Comparison of ENCODE assay signal across 32 cellular contexts in the genomic region with DNA sequence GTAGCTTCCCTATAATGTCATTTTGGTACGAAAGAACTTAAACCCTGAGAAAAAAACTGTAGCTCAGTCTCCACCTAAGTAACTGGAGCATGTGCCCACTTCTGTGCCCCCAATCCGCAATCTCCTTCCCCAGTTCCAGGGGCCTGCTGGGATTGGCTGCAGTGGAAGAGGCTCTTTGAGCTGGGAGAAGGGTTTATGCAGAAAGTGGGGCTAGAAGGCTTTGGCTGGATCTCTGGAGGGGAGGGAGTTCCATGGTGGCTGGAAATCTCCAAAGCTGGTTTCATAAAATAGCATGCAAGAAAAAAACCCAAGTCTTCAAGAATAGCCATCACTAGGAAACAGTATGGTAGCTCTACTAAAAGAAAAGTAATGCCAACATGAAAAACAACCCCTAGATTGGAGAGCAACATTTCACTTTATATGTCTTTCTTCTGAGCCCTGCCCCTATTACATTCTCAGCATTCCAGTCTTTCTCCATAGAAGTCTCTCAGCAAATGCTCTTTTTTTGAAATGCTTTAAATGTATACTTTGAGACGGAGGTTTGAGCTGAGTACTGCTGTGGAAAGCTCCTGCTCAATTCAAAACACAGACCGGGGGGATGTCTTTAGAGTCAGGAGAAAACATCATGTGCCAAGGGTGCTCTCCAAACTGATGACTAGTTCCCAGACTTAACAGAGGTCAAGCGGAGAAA. TPM values are rescaled to one million over a fixed set of nuclear protein-coding genes. Genes with fewer than 3 reads are reported as not detected.
DNase-seq lines count a peak whose midpoint lies in the region; ATAC-seq, FAIRE-seq and TF ChIP-seq lines count a peak whose summit lies in the region.
"Had no signal": no experiment of that assay in that cellular context is flagged by ENCODE, and none has a peak within 500 bp of the region (broad histone marks: within the 10 kb centered on the region; RNA-seq: fewer than 3 reads in every experiment).

No MANE protein-coding gene starts in this region.

- BruUV-seq in endothelial cell of umbilical vein (replicated peaks; lab: Mats Ljungman, UMichigan), result no TSS peak
- no TSS peak for BruUV-seq in HepG2 (replicated peaks; lab: Mats Ljungman, UMichigan)

- H3K79me2 ChIP-seq in endothelial cell of umbilical vein (ENCODE audit: control insufficient read depth, insufficient read depth, low read length) (no peaks in the 10 kb centered on the region), HepG2 (ENCODE audit: insufficient read depth, low read length) (no peaks in the 10 kb centered on the region)

- POLR2A ChIA-PET in AG04449 (lab: Yijun Ruan, JAX) (no interaction called here), WTC11 (lab: Charles Lee) (no interaction called here), endothelial cell of umbilical vein (lab: Charles Lee) (no interaction called here), HepG2 (lab: Yijun Ruan, JAX) (no interaction called here)

- H3K27ac Mint-ChIP-seq in WTC11, result peak overlapping the region; percentile 55
- H3K27ac Mint-ChIP-seq in mesothelial cell of epicardium, result peak overlapping the region; percentile 84
- H3K27ac Mint-ChIP-seq: activated CD4-positive, alpha-beta T cell treated with anti-CD3 and anti-CD28 coated beads for 36 hours; activated CD8-positive, alpha-beta T cell treated with anti-CD3 and anti-CD28 coated beads for 36 hours; activated naive CD4-positive, alpha-beta T cell treated with anti-CD3 and anti-CD28 coated beads, Interleukin-2, amount 10 ng/mL, durations not matched to agents 7 days and 5 days; stimulated activated effector memory CD8-positive, alpha-beta T cell treated with anti-CD3 and anti-CD28 coated beads, Interleukin-12 subunit alpha, Interleukin-12 subunit beta, amount 100 ng/mL, for 72 hours had no signal

- H3K4me3 Mint-ChIP-seq in WTC11 (no peak overlapping the region), mesothelial cell of epicardium (no peak overlapping the region)
- H3K4me3 Mint-ChIP-seq: activated CD4-positive, alpha-beta T cell treated with anti-CD3 and anti-CD28 coated beads for 36 hours; activated CD8-positive, alpha-beta T cell treated with anti-CD3 and anti-CD28 coated beads for 36 hours; activated naive CD4-positive, alpha-beta T cell treated with anti-CD3 and anti-CD28 coated beads, Interleukin-2, amount 10 ng/mL, durations not matched to agents 7 days and 5 days; naive thymus-derived CD4-positive, alpha-beta T cell; stimulated activated effector memory CD8-positive, alpha-beta T cell treated with anti-CD3 and anti-CD28 coated beads, Interleukin-12 subunit alpha, Interleukin-12 subunit beta, amount 100 ng/mL, for 72 hours had no signal

- H3K27ac ChIP-seq in endothelial cell of umbilical vein (ENCODE audit: insufficient read depth, low read depth, low read length) (no peak overlapping the region), HepG2 (ENCODE audit: extremely low read length, insufficient read depth, low read length) (no peak overlapping the region)
- H3K27ac ChIP-seq: 22Rv1, C4-2B, cardiac muscle cell, coronary artery, HL-60, tibial nerve had no signal

- H3K4me3 ChIP-seq in AG04449 (ENCODE audit: low read depth, low read length) (no peak overlapping the region), endothelial cell of umbilical vein (replicated peaks in 1 of 3; ENCODE audit: insufficient read depth in 1 of 3, low read depth in 1 of 3, low read length in 3 of 3) (no peak overlapping the region), HepG2 (replicated peaks in 1 of 3; ENCODE audit: insufficient read depth in 1 of 3, low read depth in 2 of 3, low read length in 3 of 3) (no peak overlapping the region)
- H3K4me3 ChIP-seq: cardiac muscle cell, coronary artery, tibial nerve had no signal

- H3K9me3 ChIP-seq in endothelial cell of umbilical vein (replicated peaks; ENCODE audit: control insufficient read depth, insufficient read depth, low read length) (no peaks in the 10 kb centered on the region), HepG2 (ENCODE audit: low read length) (no peaks in the 10 kb centered on the region)
- H3K9me3 ChIP-seq: tibial nerve had no signal

- CTCF ChIA-PET in AG04449 (lab: Yijun Ruan, JAX) (interaction anchor here (0.7 to 11.3 kb wide), 18 partner anchors 9 to 549 kb away, joined by 3 to 110 read pairs (median 4); no protein-coding TSS in a partner anchor), WTC11 (lab: Charles Lee) (interaction anchor here (0.6 to 4.3 kb wide), 16 partner anchors 14 to 544 kb away, joined by 3 to 23 read pairs (median 4); no protein-coding TSS in a partner anchor), endothelial cell of umbilical vein (lab: Charles Lee) (interaction anchor here (0.8 to 3.6 kb wide), 15 partner anchors 23 to 549 kb away, joined by 3 to 24 read pairs (median 6); a partner anchor contains a TSS), HepG2 (lab: Yijun Ruan, JAX; ENCODE audit: low intra/inter-chr PET ratio, low total read pairs) (interaction anchor here (1.2 kb wide), 1 partner anchor 411 kb away, joined by 3 read pairs; no protein-coding TSS in a partner anchor)

- ATAC-seq in WTC11 (peak; percentile 80), HepG2 (no peak)
- ATAC-seq: activated CD4-positive, alpha-beta T cell treated with anti-CD3 and anti-CD28 coated beads for 36 hours; activated CD8-positive, alpha-beta T cell treated with anti-CD3 and anti-CD28 coated beads for 36 hours; naive thymus-derived CD4-positive, alpha-beta T cell; Panc1; stimulated activated effector memory CD8-positive, alpha-beta T cell treated with anti-CD3 and anti-CD28 coated beads, Interleukin-12 subunit alpha, Interleukin-12 subunit beta, amount 100 ng/mL, for 72 hours had no signal

- H4K20me1 ChIP-seq in endothelial cell of umbilical vein (replicated peaks; ENCODE audit: control insufficient read depth, extremely low read depth, insufficient read depth, low read length), result no peaks in the 10 kb centered on the region
- no peaks in the 10 kb centered on the region for H4K20me1 ChIP-seq in HepG2 (ENCODE audit: insufficient read depth, low read length)

- in situ Hi-C loops in HepG2 (cut with HindIII; ENCODE audit: extremely low pct_ligation_motif_present, low pct_unique_long_range_greater_than_20kb), result loop anchor here (5.0 to 25.0 kb wide), 2 partner anchors 412 to 537 kb away; no protein-coding TSS in a partner anchor

- H3K4me1 Mint-ChIP-seq in WTC11, result peaks cover 14% of the 10 kb centered on the region
- peaks cover 29% of the 10 kb centered on the region for H3K4me1 Mint-ChIP-seq in mesothelial cell of epicardium
- H3K4me1 Mint-ChIP-seq: activated CD4-positive, alpha-beta T cell treated with anti-CD3 and anti-CD28 coated beads for 36 hours; activated naive CD4-positive, alpha-beta T cell treated with anti-CD3 and anti-CD28 coated beads, Interleukin-2, amount 10 ng/mL, durations not matched to agents 7 days and 5 days; naive thymus-derived CD4-positive, alpha-beta T cell; stimulated activated effector memory CD8-positive, alpha-beta T cell treated with anti-CD3 and anti-CD28 coated beads, Interleukin-12 subunit alpha, Interleukin-12 subunit beta, amount 100 ng/mL, for 72 hours had no signal

- peak; percentile 7 for DNase-seq in AG04449 (ENCODE audit: low read depth, low spot score)
- DNase-seq in WTC11 (ENCODE audit: low spot score), result no peak
- no peak for DNase-seq in endothelial cell of umbilical vein (ENCODE audit: low read depth, low spot score)
- DNase-seq in mesothelial cell of epicardium (ENCODE audit: low spot score in 2 of 2, unreplicated experiment in 2 of 2), result no peak
- no peak for DNase-seq in HepG2 (ENCODE audit: low spot score)
- no peak for DNase-seq in DMS79 (lab: John Stamatoyannopoulos, UW)
- no peak for DNase-seq in NCI-H1417 (lab: John Stamatoyannopoulos, UW)
- no peak for DNase-seq in AG20443 (ENCODE audit: low spot score)
- DNase-seq: activated CD4-positive, alpha-beta T cell treated with anti-CD3 and anti-CD28 coated beads for 36 hours; activated CD8-positive, alpha-beta T cell treated with anti-CD3 and anti-CD28 coated beads for 36 hours; activated naive CD4-positive, alpha-beta T cell treated with anti-CD3 and anti-CD28 coated beads, Interleukin-2, amount 10 ng/mL, durations not matched to agents 7 days and 5 days; amygdala; Calu3; DMS79 treated with DMSO at 0.1 percent for 48 hours; effector CD8-positive, alpha-beta T cell; GF-D8; Kasumi-1; naive thymus-derived CD4-positive, alpha-beta T cell; NCI-H1436 treated with DMSO at 0.1 percent for 48 hours; NCI-H2081 treated with DMSO at 0.1 percent for 48 hours; NCI-H2227 treated with DMSO at 0.1 percent for 48 hours; NCI-H526; occipital lobe; SHP77 had no signal

- H3K27me3 ChIP-seq in endothelial cell of umbilical vein (ENCODE audit: control insufficient read depth in 2 of 2, insufficient read depth in 2 of 2, low read length in 2 of 2), result no peaks in the 10 kb centered on the region
- H3K27me3 ChIP-seq in HepG2 (ENCODE audit: control insufficient read depth in 1 of 2, insufficient read depth in 2 of 2, low read length in 2 of 2), result no peaks in the 10 kb centered on the region
- H3K27me3 ChIP-seq: cardiac muscle cell, tibial nerve had no signal

- no peaks in the 10 kb centered on the region for H3K9me1 ChIP-seq in endothelial cell of umbilical vein (replicated peaks; ENCODE audit: control insufficient read depth, extremely low read depth, insufficient read depth, low read length)

- H3K27me3 Mint-ChIP-seq in WTC11 (ENCODE audit: low read depth) (no peaks in the 10 kb centered on the region), mesothelial cell of epicardium (ENCODE audit: low read depth) (no peaks in the 10 kb centered on the region)
- H3K27me3 Mint-ChIP-seq: activated CD4-positive, alpha-beta T cell treated with anti-CD3 and anti-CD28 coated beads for 36 hours; activated CD8-positive, alpha-beta T cell treated with anti-CD3 and anti-CD28 coated beads for 36 hours had no signal

- H3K9me3 Mint-ChIP-seq in WTC11, result no peaks in the 10 kb centered on the region
- no peaks in the 10 kb centered on the region for H3K9me3 Mint-ChIP-seq in mesothelial cell of epicardium
- H3K9me3 Mint-ChIP-seq: activated CD8-positive, alpha-beta T cell treated with anti-CD3 and anti-CD28 coated beads for 36 hours; activated naive CD4-positive, alpha-beta T cell treated with anti-CD3 and anti-CD28 coated beads, Interleukin-2, amount 10 ng/mL, durations not matched to agents 7 days and 5 days; naive thymus-derived CD4-positive, alpha-beta T cell; stimulated activated effector memory CD8-positive, alpha-beta T cell treated with anti-CD3 and anti-CD28 coated beads, Interleukin-12 subunit alpha, Interleukin-12 subunit beta, amount 100 ng/mL, for 72 hours had no signal

- no peak overlapping the region for H3K9ac ChIP-seq in endothelial cell of umbilical vein (replicated peaks; ENCODE audit: extremely low read depth, insufficient read depth, low read length)
- no peak overlapping the region for H3K9ac ChIP-seq in HepG2 (ENCODE audit: insufficient read depth, low read depth, low read length)

- H3K4me2 ChIP-seq in endothelial cell of umbilical vein (ENCODE audit: insufficient read depth, low read length), result no peak overlapping the region
- H3K4me2 ChIP-seq in HepG2 (ENCODE audit: low read depth, low read length), result no peak overlapping the region

- dilution Hi-C loops in endothelial cell of umbilical vein (cut with MboI; ENCODE audit: extremely low pct_ligation_motif_present, low sequenced_read_pairs), result no loop called here

- 87% methylated on average over 5 of the region's 5 CpGs for WGBS in HepG2 (ENCODE audit: low lambda C conversion rate)

- no peak for TF ChIP-seq RAD21 in HepG2 (CRISPR knock-in tag; IDR thresholded peaks at IDR 0.05)

- TF ChIP-seq EP300 in HepG2 (IDR thresholded peaks at IDR 0.05; ENCODE audit: low read depth in 2 of 2, low read length in 2 of 2) (no peak), HepG2 (CRISPR knock-in tag; IDR thresholded peaks at IDR 0.05; ENCODE audit: borderline replicate concordance) (no peak)

- H3K4me1 ChIP-seq in endothelial cell of umbilical vein (ENCODE audit: control insufficient read depth, extremely low read depth, insufficient read depth, low read length), result no peaks in the 10 kb centered on the region
- peaks cover 6% of the 10 kb centered on the region; the same call in 1 of the 2 replicates for H3K4me1 ChIP-seq in HepG2 (ENCODE audit: insufficient read depth, low read length)
- H3K4me1 ChIP-seq: tibial nerve had no signal

- TF ChIP-seq POLR2A in endothelial cell of umbilical vein (IDR thresholded peaks at IDR 0.05; ENCODE audit: low read depth, low read length), result no peak
- TF ChIP-seq POLR2A in HepG2 (IDR thresholded peaks at IDR 0.05; ENCODE audit: insufficient read depth in 1 of 2, low read depth in 2 of 2, low read length in 2 of 2), result no peak

- no peak for TF ChIP-seq CTCF in AG04449 (IDR thresholded peaks at IDR 0.05; ENCODE audit: insufficient read depth, low read length, missing control alignments)
- TF ChIP-seq CTCF in WTC11 (IDR thresholded peaks at IDR 0.05), result no peak
- TF ChIP-seq CTCF in endothelial cell of umbilical vein (IDR thresholded peaks at IDR 0.05; ENCODE audit: extremely low read depth in 1 of 2, insufficient read depth in 1 of 2, low read depth in 1 of 2, low read length in 2 of 2), result no peak
- TF ChIP-seq CTCF in mesothelial cell of epicardium (IDR thresholded peaks at IDR 0.05; ENCODE audit: unreplicated experiment), result no peak
- TF ChIP-seq CTCF in HepG2 (CRISPR knock-in tag; IDR thresholded peaks at IDR 0.05), result no peak

- peak; percentile 48 for FAIRE-seq in endothelial cell of umbilical vein (lab: Jason Lieb, UNC)
- FAIRE-seq in HepG2 (lab: Jason Lieb, UNC), result no peak

- intact Hi-C loops in endothelial cell of umbilical vein (cut with micrococcal nuclease), result loop anchor here (10.0 kb wide), 1 partner anchor 350 kb away; no protein-coding TSS in a partner anchor
- intact Hi-C loops in HepG2 (cut with micrococcal nuclease; ENCODE audit: unreplicated experiment), result loop anchor here (10.0 kb wide), 1 partner anchor 550 kb away; no protein-coding TSS in a partner anchor

- no peaks in the 10 kb centered on the region for H3K36me3 ChIP-seq in endothelial cell of umbilical vein (ENCODE audit: control insufficient read depth in 2 of 2, extremely low read depth in 1 of 2, insufficient read depth in 2 of 2, low read length in 2 of 2)
- peaks cover 2 to 9% of the 10 kb centered on the region in 2 experiments; a peak in 3 of 5 replicates for H3K36me3 ChIP-seq in HepG2 (replicated peaks in 1 of 2; ENCODE audit: control insufficient read depth in 1 of 2, insufficient read depth in 2 of 2, low read length in 2 of 2)

- H3K36me3 Mint-ChIP-seq in WTC11, result no peaks in the 10 kb centered on the region
- H3K36me3 Mint-ChIP-seq in mesothelial cell of epicardium, result peaks cover 5% of the 10 kb centered on the region
- H3K36me3 Mint-ChIP-seq: activated naive CD4-positive, alpha-beta T cell treated with anti-CD3 and anti-CD28 coated beads, Interleukin-2, amount 10 ng/mL, durations not matched to agents 7 days and 5 days; stimulated activated effector memory CD8-positive, alpha-beta T cell treated with anti-CD3 and anti-CD28 coated beads, Interleukin-12 subunit alpha, Interleukin-12 subunit beta, amount 100 ng/mL, for 72 hours had no signal

- H2AFZ ChIP-seq in endothelial cell of umbilical vein (ENCODE audit: low read depth, low read length) (no peak overlapping the region), HepG2 (ENCODE audit: low read length) (no peak overlapping the region)

RNA-seq across cellular contexts. Expression of a gene that starts 36.0 kb away (rescaled TPM):
- total RNA-seq in WTC11 (2021) (15.6 to 18.1 TPM (median 17.8 TPM) in 3 replicates), endothelial cell of umbilical vein (15.7 and 16.9 TPM in 2 replicates), mesothelial cell of epicardium (56.6 to 58.3 TPM (median 57.9 TPM) in 3 replicates), HepG2 (2016; rRNA removed; fragmentation: Illumina TruSeq; extraction: Trizol) (16.0 and 16.9 TPM in 2 replicates)
- polyA plus RNA-seq in endothelial cell of umbilical vein (13.6 and 14.4 TPM in 2 replicates), HepG2 (2011; rRNA removed) (21.3 and 22.5 TPM in 2 replicates)
- 9.0 and 10.2 TPM in 2 replicates for polyA plus RNA-seq in endothelial cell of umbilical vein (2011; cell fraction: cytosol; rRNA removed)
- 9.9 and 13.5 TPM in 2 replicates for polyA plus RNA-seq in endothelial cell of umbilical vein (2011; cell fraction: nucleus; rRNA removed)
- 9.1 and 10.3 TPM in 2 replicates for polyA plus RNA-seq in endothelial cell of umbilical vein (2012)
- polyA minus RNA-seq in endothelial cell of umbilical vein, result 48.0 and 60.3 TPM in 2 replicates
- polyA minus RNA-seq in endothelial cell of umbilical vein (2011; cell fraction: cytosol; rRNA and poly(A)+ RNA removed), result 23.9 TPM
- 26.5 and 28.2 TPM in 2 replicates for polyA minus RNA-seq in endothelial cell of umbilical vein (2011; cell fraction: nucleus; rRNA and poly(A)+ RNA removed)
- 32.6 and 35.1 TPM in 2 replicates for total RNA-seq in HepG2 (2016; cell fraction: cytosol; rRNA removed; fragmentation: Illumina TruSeq; extraction: Trizol; ENCODE audit: low read depth)
- 15.7 and 15.9 TPM in 2 replicates for total RNA-seq in HepG2 (2016; cell fraction: insoluble cytoplasmic fraction; rRNA removed; fragmentation: Illumina TruSeq; extraction: Trizol)
- total RNA-seq in HepG2 (2016; cell fraction: membrane; rRNA removed; fragmentation: Illumina TruSeq; extraction: Trizol), result 26.2 and 29.7 TPM in 2 replicates
- 14.0 and 14.8 TPM in 2 replicates for total RNA-seq in HepG2 (2016; cell fraction: nucleus; rRNA removed; fragmentation: Illumina TruSeq; extraction: Trizol)
- 14.1 and 14.6 TPM in 2 replicates for polyA plus RNA-seq in HepG2 (2011; cell fraction: cytosol; rRNA removed)
- polyA plus RNA-seq in HepG2 (2011; cell fraction: nucleus; rRNA removed), result 17.2 and 17.5 TPM in 2 replicates
- polyA plus RNA-seq in HepG2 (2012), result 16.0 and 18.2 TPM in 2 replicates
- 0.35 and 0.42 TPM in 2 replicates for polyA plus RNA-seq in HepG2 (2016; cell fraction: cytosol; fragmentation: Illumina TruSeq; extraction: Trizol; ENCODE audit: low read depth)
- 11.8 and 12.6 TPM in 2 replicates for polyA plus RNA-seq in HepG2 (2016; cell fraction: insoluble cytoplasmic fraction; fragmentation: Illumina TruSeq; extraction: Trizol; ENCODE audit: low read depth)
- 1.3 and 1.4 TPM in 2 replicates for polyA plus RNA-seq in HepG2 (2016; cell fraction: membrane; fragmentation: Illumina TruSeq; extraction: Trizol; ENCODE audit: low read depth)
- 10.9 and 12.0 TPM in 2 replicates for polyA plus RNA-seq in HepG2 (2016; cell fraction: nucleus; fragmentation: Illumina TruSeq; extraction: Trizol; ENCODE audit: insufficient read depth, low read depth)
- 76.4 and 181 TPM in 2 replicates for polyA minus RNA-seq in HepG2 (2011; rRNA and poly(A)+ RNA removed; ENCODE audit: low replicate concordance)
- 34.7 and 39.1 TPM in 2 replicates for polyA minus RNA-seq in HepG2 (2011; cell fraction: cytosol; rRNA and poly(A)+ RNA removed)
- polyA minus RNA-seq in HepG2 (2011; cell fraction: nucleus; rRNA and poly(A)+ RNA removed), result 43.9 and 53.5 TPM in 2 replicates
